28 cellular contexts compared by ENCODE assay signal in the genomic region with DNA sequence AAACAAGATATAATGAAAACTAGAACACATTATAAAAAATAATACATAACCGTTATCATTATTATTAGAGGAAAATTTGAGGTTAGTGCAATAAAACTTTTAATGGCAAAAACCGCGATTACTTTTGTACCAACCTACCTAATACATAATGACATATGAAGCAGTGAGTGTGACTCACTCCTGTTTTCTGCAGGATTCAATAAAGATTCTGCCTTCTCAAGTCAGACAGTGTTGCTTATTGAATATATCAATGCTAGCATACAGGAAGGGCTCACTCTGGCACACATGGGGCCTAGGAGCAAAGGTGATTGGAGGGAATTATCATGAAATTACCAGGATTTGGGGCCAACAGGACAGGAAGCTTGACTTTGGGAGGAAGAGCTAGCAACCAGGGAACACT.
"Had no signal": no experiment of that assay in that cellular context is flagged by ENCODE, and none has a peak within 500 bp of the region (broad histone marks: within the 10 kb centered on the region; RNA-seq: fewer than 3 reads in every experiment).

No MANE protein-coding gene starts in this region.

- H3K27ac Mint-ChIP-seq: natural killer cell treated with Interleukin-12 subunit alpha and Interleukin-12 subunit beta and Interleukin-15 and Interleukin-18, amount 100 ng/mL, for 72 hours; neural progenitor cell; progenitor cell of endocrine pancreas; stimulated activated effector memory CD8-positive, alpha-beta T cell treated with anti-CD3 and anti-CD28 coated beads, Interleukin-12 subunit alpha, Interleukin-12 subunit beta, amount 100 ng/mL, for 72 hours; stimulated activated naive B cell treated with anti-CD40 and anti-IgM and Interleukin-4, amounts not matched to agents 10 μg/mL and 1 μg/mL and 100 μg/mL, for 72 hours; stimulated activated naive CD8-positive, alpha-beta T cell treated with anti-CD3 and anti-CD28 coated beads, Interleukin-15, Interleukin-2, amounts not matched to agents 100 ng/mL and 50 ng/mL, for 24 hours had no signal

- H3K27me3 Mint-ChIP-seq: natural killer cell treated with Interleukin-12 subunit alpha and Interleukin-12 subunit beta and Interleukin-15 and Interleukin-18, amount 100 ng/mL, for 72 hours; progenitor cell of endocrine pancreas; stimulated activated naive B cell treated with anti-CD40 and anti-IgM and Interleukin-4, amounts not matched to agents 10 μg/mL and 1 μg/mL and 100 μg/mL, for 72 hours; stimulated activated naive CD8-positive, alpha-beta T cell treated with anti-CD3 and anti-CD28 coated beads, Interleukin-15, Interleukin-2, amounts not matched to agents 100 ng/mL and 50 ng/mL, for 24 hours had no signal

- H3K4me3 ChIP-seq: neural progenitor cell, ovary, psoas muscle, right lobe of liver, sigmoid colon, stomach, thoracic aorta, thyroid gland, tibial nerve, upper lobe of left lung, uterus had no signal

- H3K27me3 ChIP-seq: neural progenitor cell, ovary, right lobe of liver, sigmoid colon, stomach, thyroid gland, tibial nerve, upper lobe of left lung, uterus had no signal

- H2AFZ ChIP-seq: neural progenitor cell, parathyroid adenoma had no signal

- H3K36me3 ChIP-seq: neural progenitor cell, ovary, right lobe of liver, sigmoid colon, stomach, thoracic aorta, thyroid gland, tibial nerve, upper lobe of left lung, uterus had no signal

- ATAC-seq: naive thymus-derived CD8-positive, alpha-beta T cell; natural killer cell treated with Interleukin-12 subunit alpha and Interleukin-12 subunit beta and Interleukin-15 and Interleukin-18, amount 100 ng/mL, for 72 hours; psoas muscle; right cardiac atrium; right lobe of liver; stimulated activated effector memory CD8-positive, alpha-beta T cell treated with anti-CD3 and anti-CD28 coated beads, Interleukin-12 subunit alpha, Interleukin-12 subunit beta, amount 100 ng/mL, for 72 hours; stimulated activated naive B cell treated with anti-CD40 and anti-IgM and Interleukin-4, amounts not matched to agents 10 μg/mL and 1 μg/mL and 100 μg/mL, for 72 hours had no signal

- H3K4me3 Mint-ChIP-seq: naive thymus-derived CD8-positive, alpha-beta T cell; natural killer cell treated with Interleukin-12 subunit alpha and Interleukin-12 subunit beta and Interleukin-15 and Interleukin-18, amount 100 ng/mL, for 72 hours; neural progenitor cell; stimulated activated effector memory CD8-positive, alpha-beta T cell treated with anti-CD3 and anti-CD28 coated beads, Interleukin-12 subunit alpha, Interleukin-12 subunit beta, amount 100 ng/mL, for 72 hours; stimulated activated naive B cell treated with anti-CD40 and anti-IgM and Interleukin-4, amounts not matched to agents 10 μg/mL and 1 μg/mL and 100 μg/mL, for 72 hours; stimulated activated naive CD8-positive, alpha-beta T cell treated with anti-CD3 and anti-CD28 coated beads, Interleukin-15, Interleukin-2, amounts not matched to agents 100 ng/mL and 50 ng/mL, for 24 hours had no signal

- H3K4me1 Mint-ChIP-seq: naive thymus-derived CD8-positive, alpha-beta T cell; neural progenitor cell; stimulated activated effector memory CD8-positive, alpha-beta T cell treated with anti-CD3 and anti-CD28 coated beads, Interleukin-12 subunit alpha, Interleukin-12 subunit beta, amount 100 ng/mL, for 72 hours; stimulated activated naive B cell treated with anti-CD40 and anti-IgM and Interleukin-4, amounts not matched to agents 10 μg/mL and 1 μg/mL and 100 μg/mL, for 72 hours had no signal

- DNase-seq: naive thymus-derived CD8-positive, alpha-beta T cell; occipital lobe; ovary; posterior cingulate gyrus; psoas muscle; right cardiac atrium; right lobe of liver; sigmoid colon; small intestine; stimulated activated CD4-positive, alpha-beta T cell treated with anti-CD3 and anti-CD28 coated beads, Interleukin-15, amount 100 ng/mL, for 24 hours; stimulated activated CD4-positive, alpha-beta T cell treated with anti-CD3 and anti-CD28 coated beads, Interleukin-2, amount 100 ng/mL, for 24 hours; stimulated activated CD4-positive, alpha-beta T cell treated with anti-CD3 and anti-CD28 coated beads, Interleukin-2, amount 100 ng/mL, for 48 hours; stimulated activated CD4-positive, alpha-beta T cell treated with anti-CD3 and anti-CD28 coated beads, Interleukin-4, amount 100 ng/mL, for 24 hours; stimulated activated naive B cell treated with anti-CD40 and anti-IgM and Interleukin-4, amounts not matched to agents 10 μg/mL and 1 μg/mL and 100 μg/mL, for 72 hours; stimulated activated naive CD4-positive, alpha-beta T cell treated with Interleukin-2 at 50 U/mL for 16 hours; stomach; thyroid gland; trophoblast cell; upper lobe of left lung; uterus had no signal

- H3K9me3 Mint-ChIP-seq: neural progenitor cell; stimulated activated effector memory CD8-positive, alpha-beta T cell treated with anti-CD3 and anti-CD28 coated beads, Interleukin-12 subunit alpha, Interleukin-12 subunit beta, amount 100 ng/mL, for 72 hours; stimulated activated naive CD8-positive, alpha-beta T cell treated with anti-CD3 and anti-CD28 coated beads, Interleukin-15, Interleukin-2, amounts not matched to agents 100 ng/mL and 50 ng/mL, for 24 hours had no signal

- H3K9me3 ChIP-seq: ovary, right lobe of liver, sigmoid colon, stomach, thoracic aorta, thyroid gland, tibial nerve, upper lobe of left lung, uterus had no signal

- H3K9ac ChIP-seq: neural progenitor cell, parathyroid adenoma had no signal

- H3K27ac ChIP-seq: neural progenitor cell, ovary, parathyroid adenoma, psoas muscle, right lobe of liver, sigmoid colon, stomach, thoracic aorta, thyroid gland, tibial nerve, upper lobe of left lung, uterus had no signal

- H3K4me1 ChIP-seq: parathyroid adenoma, psoas muscle, right lobe of liver, sigmoid colon, stomach, thyroid gland, tibial nerve, upper lobe of left lung, uterus had no signal

- H3K79me2 ChIP-seq: parathyroid adenoma had no signal

- H3K4me2 ChIP-seq: neural progenitor cell had no signal

- H3K36me3 Mint-ChIP-seq: naive thymus-derived CD8-positive, alpha-beta T cell; natural killer cell treated with Interleukin-12 subunit alpha and Interleukin-12 subunit beta and Interleukin-15 and Interleukin-18, amount 100 ng/mL, for 72 hours; neural progenitor cell; stimulated activated effector memory CD8-positive, alpha-beta T cell treated with anti-CD3 and anti-CD28 coated beads, Interleukin-12 subunit alpha, Interleukin-12 subunit beta, amount 100 ng/mL, for 72 hours; stimulated activated naive B cell treated with anti-CD40 and anti-IgM and Interleukin-4, amounts not matched to agents 10 μg/mL and 1 μg/mL and 100 μg/mL, for 72 hours had no signal
